ENCODE assay signal across 34 cellular contexts in genomic region chr5:93279292-93279974, GRCh38.
DNase-seq lines count a peak whose midpoint lies in the region; ATAC-seq, FAIRE-seq and TF ChIP-seq lines count a peak whose summit lies in the region.
"Had no signal": no experiment of that assay in that cellular context is flagged by ENCODE, and none has a peak within 500 bp of the region (broad histone marks: within the 10 kb centered on the region; RNA-seq: fewer than 3 reads in every experiment).

No MANE protein-coding gene starts in this region.

- no peaks in the 10 kb centered on the region for H3K9me2 ChIP-seq in neural cell (ENCODE audit: insufficient read depth, low read length)

- peaks cover 4% of the 10 kb centered on the region for H3F3A ChIP-seq in neural cell (ENCODE audit: insufficient read depth, low read length, poor library complexity, severe bottlenecking)

- H3K4me2 ChIP-seq in astrocyte (ENCODE audit: low read length) (no peak overlapping the region), neural cell (ENCODE audit: low read length) (peak overlapping the region; percentile 68)
- H3K4me2 ChIP-seq: GM23338, hepatocyte had no signal

- H3K79me2 ChIP-seq in astrocyte (ENCODE audit: insufficient read depth, low read length) (no peaks in the 10 kb centered on the region), neural cell (replicated peaks; ENCODE audit: insufficient read depth, low read length) (no peaks in the 10 kb centered on the region)
- H3K79me2 ChIP-seq: hepatocyte had no signal

- H2AFZ ChIP-seq in astrocyte (ENCODE audit: low read depth, low read length): no peak overlapping the region
- H2AFZ ChIP-seq in neural cell (ENCODE audit: low read depth, low read length): no peak overlapping the region
- H2AFZ ChIP-seq: GM23338, hepatocyte had no signal

- peak; percentile 92 for TF ChIP-seq EP300 in neural cell (conservative IDR thresholded peaks at IDR 0.05; ENCODE audit: poor library complexity, severe bottlenecking)

- ATAC-seq in GM19452 (IDR thresholded peaks at IDR 0.05; ENCODE audit: unreplicated experiment): no peak
- ATAC-seq: GM23338; left ventricle myocardium superior; stimulated activated naive CD8-positive, alpha-beta T cell treated with anti-CD3 and anti-CD28 coated beads, Interleukin-15, Interleukin-2, amounts not matched to agents 100 U/mL and 50 U/mL, for 24 hours had no signal

- peak; percentile 40 for DNase-seq in EL
- peak; percentile 35 for DNase-seq in NCI-H146 treated with DMSO at 0.1 percent for 48 hours (lab: John Stamatoyannopoulos, UW; ENCODE audit: unreplicated experiment)
- peak; percentile 23 for DNase-seq in astrocyte (ENCODE audit: low read depth)
- DNase-seq in NCI-H510A (lab: John Stamatoyannopoulos, UW): no peak
- DNase-seq in C1 segment of cervical spinal cord (lab: John Stamatoyannopoulos, UW): no peak
- DNase-seq: activated CD4-positive, alpha-beta memory T cell treated with anti-CD3 and anti-CD28 coated beads, Interleukin-2, amount 10 ng/mL, durations not matched to agents 7 days and 5 days; activated CD4-positive, CD25-positive, alpha-beta regulatory T cell treated with anti-CD3 and anti-CD28 coated beads, Interleukin-2, amount 50 U/mL, for 72 hours; activated effector memory CD4-positive, alpha-beta T cell treated with Interleukin-2 at 50 U/mL for 16 hours; activated naive CD8-positive, alpha-beta T cell treated with anti-CD3 and anti-CD28 coated beads for 36 hours; activated T-cell treated with anti-CD3 and anti-CD28 coated beads for 4 hours; CD4-positive, CD25-positive, alpha-beta regulatory T cell; cerebellar nuclear complex; DMS 273 treated with DMSO at 0.1 percent for 48 hours; dorsolateral prefrontal cortex; erythroblast; KBM-7; left ventricle myocardium superior; MG63; NCI-H1436 treated with DMSO at 0.1 percent for 48 hours; NCI-H82; nephron progenitor cell; SIG-M5; stimulated activated CD4-positive, alpha-beta T cell treated with anti-CD3 and anti-CD28 coated beads, Interleukin-15, amount 100 ng/mL, for 24 hours; stimulated activated naive CD8-positive, alpha-beta T cell treated with anti-CD3 and anti-CD28 coated beads, Interleukin-15, Interleukin-2, amounts not matched to agents 100 U/mL and 50 U/mL, for 24 hours; T-helper 1 cell had no signal

- no peak overlapping the region for H3K27ac ChIP-seq in astrocyte (ENCODE audit: low read depth, low read length)
- H3K27ac ChIP-seq in neural cell (ENCODE audit: low read length): peak overlapping the region; percentile 46
- H3K27ac ChIP-seq: dorsolateral prefrontal cortex, hepatocyte, thoracic aorta had no signal

- H3K9me3 ChIP-seq in astrocyte (ENCODE audit: insufficient read depth, low read depth, low read length) (no peaks in the 10 kb centered on the region), neural cell (ENCODE audit: low read length) (no peaks in the 10 kb centered on the region)
- H3K9me3 ChIP-seq: thoracic aorta had no signal

- no peaks in the 10 kb centered on the region for H3K9me3 Mint-ChIP-seq in astrocyte (ENCODE audit: unreplicated experiment)
- H3K9me3 Mint-ChIP-seq: activated CD4-positive, alpha-beta memory T cell treated with anti-CD3 and anti-CD28 coated beads, Interleukin-2, amount 10 ng/mL, durations not matched to agents 7 days and 5 days; activated naive CD8-positive, alpha-beta T cell treated with anti-CD3 and anti-CD28 coated beads for 36 hours; GM23338; nephron progenitor cell had no signal

- peaks cover 3% of the 10 kb centered on the region for H3K4me1 ChIP-seq in astrocyte (ENCODE audit: insufficient read depth, low read length)

- peaks cover 8% of the 10 kb centered on the region for H3K4me1 Mint-ChIP-seq in astrocyte (ENCODE audit: low read depth, unreplicated experiment)
- H3K4me1 Mint-ChIP-seq: activated CD4-positive, alpha-beta memory T cell treated with anti-CD3 and anti-CD28 coated beads, Interleukin-2, amount 10 ng/mL, durations not matched to agents 7 days and 5 days; activated naive CD8-positive, alpha-beta T cell treated with anti-CD3 and anti-CD28 coated beads for 36 hours; CD4-positive, CD25-positive, alpha-beta regulatory T cell had no signal

- no peaks in the 10 kb centered on the region for H3K27me3 Mint-ChIP-seq in astrocyte (ENCODE audit: low read depth, unreplicated experiment)
- H3K27me3 Mint-ChIP-seq: activated CD4-positive, alpha-beta memory T cell treated with anti-CD3 and anti-CD28 coated beads, Interleukin-2, amount 10 ng/mL, durations not matched to agents 7 days and 5 days; activated naive CD8-positive, alpha-beta T cell treated with anti-CD3 and anti-CD28 coated beads for 36 hours; progenitor cell of endocrine pancreas had no signal

- H3K36me3 ChIP-seq in astrocyte (ENCODE audit: insufficient read depth, low read length) (no peaks in the 10 kb centered on the region), neural cell (ENCODE audit: insufficient read depth, low read length) (no peaks in the 10 kb centered on the region)
- H3K36me3 ChIP-seq: MG63, thoracic aorta had no signal

- TF ChIP-seq CTCF in astrocyte (IDR thresholded peaks at IDR 0.05; ENCODE audit: insufficient read depth, low read depth, low read length) (no peak), neural cell (IDR thresholded peaks at IDR 0.05; ENCODE audit: poor library complexity, severe bottlenecking) (no peak)

- H3K27me3 ChIP-seq in astrocyte (ENCODE audit: insufficient read depth, low read length): no peaks in the 10 kb centered on the region
- no peaks in the 10 kb centered on the region for H3K27me3 ChIP-seq in neural cell (ENCODE audit: insufficient read depth, low read depth, low read length)
- H3K27me3 ChIP-seq: dorsolateral prefrontal cortex, hepatocyte, MG63 had no signal

- peak; percentile 29 for FAIRE-seq in astrocyte (lab: Jason Lieb, UNC)
- FAIRE-seq: frontal cortex, G401.6, TTC549 had no signal

- peak; percentile 24 for TF ChIP-seq RAD21 in neural cell (conservative IDR thresholded peaks at IDR 0.05)

- no peak overlapping the region for H3K9ac ChIP-seq in astrocyte (ENCODE audit: low read length)
- H3K9ac ChIP-seq in neural cell (ENCODE audit: low read length): peak overlapping the region; percentile 17

- H3K27ac Mint-ChIP-seq in astrocyte (ENCODE audit: unreplicated experiment): no peak overlapping the region
- H3K27ac Mint-ChIP-seq: activated CD4-positive, alpha-beta memory T cell treated with anti-CD3 and anti-CD28 coated beads, Interleukin-2, amount 10 ng/mL, durations not matched to agents 7 days and 5 days; activated naive CD8-positive, alpha-beta T cell treated with anti-CD3 and anti-CD28 coated beads for 36 hours; CD4-positive, CD25-positive, alpha-beta regulatory T cell; GM23338; nephron progenitor cell; progenitor cell of endocrine pancreas had no signal

- H4K20me1 ChIP-seq in astrocyte (ENCODE audit: insufficient read depth, low read length) (no peaks in the 10 kb centered on the region), neural cell (ENCODE audit: insufficient read depth) (no peaks in the 10 kb centered on the region)

- no peak overlapping the region for H3K4me3 ChIP-seq in astrocyte (ENCODE audit: insufficient read depth, low read depth, low read length)
- H3K4me3 ChIP-seq in neural cell (ENCODE audit: low read length): peak overlapping the region; percentile 29
- H3K4me3 ChIP-seq: dorsolateral prefrontal cortex, GM23338, hepatocyte, MG63, thoracic aorta had no signal

- no peak overlapping the region for H3K4me3 Mint-ChIP-seq in astrocyte (ENCODE audit: unreplicated experiment)
- H3K4me3 Mint-ChIP-seq: activated CD4-positive, alpha-beta memory T cell treated with anti-CD3 and anti-CD28 coated beads, Interleukin-2, amount 10 ng/mL, durations not matched to agents 7 days and 5 days; activated naive CD8-positive, alpha-beta T cell treated with anti-CD3 and anti-CD28 coated beads for 36 hours; CD4-positive, CD25-positive, alpha-beta regulatory T cell; GM23338; nephron progenitor cell had no signal

- no peaks in the 10 kb centered on the region for H3K36me3 Mint-ChIP-seq in astrocyte (ENCODE audit: low read depth, unreplicated experiment)
- H3K36me3 Mint-ChIP-seq: activated naive CD8-positive, alpha-beta T cell treated with anti-CD3 and anti-CD28 coated beads for 36 hours; CD4-positive, CD25-positive, alpha-beta regulatory T cell had no signal

TF ChIP-seq in neural cell, 6 proteins besides CTCF, POLR2A, EP300 and RAD21:
- TF ChIP-seq SMC3 (conservative IDR thresholded peaks at IDR 0.05; ENCODE audit: poor library complexity) (peak; percentile 25), TAF1 (IDR thresholded peaks at IDR 0.05; ENCODE audit: low read depth) (no peak), POLR2AphosphoS5 (IDR thresholded peaks at IDR 0.05) (peak; percentile 85), EZH2 (IDR thresholded peaks at IDR 0.05; ENCODE audit: borderline replicate concordance, insufficient read depth, low read length, poor library complexity, severe bottlenecking) (no peak), MXI1 (conservative IDR thresholded peaks at IDR 0.05; ENCODE audit: poor library complexity, severe bottlenecking) (peak; percentile 34)
- TF ChIP-seq, protein P1, sequence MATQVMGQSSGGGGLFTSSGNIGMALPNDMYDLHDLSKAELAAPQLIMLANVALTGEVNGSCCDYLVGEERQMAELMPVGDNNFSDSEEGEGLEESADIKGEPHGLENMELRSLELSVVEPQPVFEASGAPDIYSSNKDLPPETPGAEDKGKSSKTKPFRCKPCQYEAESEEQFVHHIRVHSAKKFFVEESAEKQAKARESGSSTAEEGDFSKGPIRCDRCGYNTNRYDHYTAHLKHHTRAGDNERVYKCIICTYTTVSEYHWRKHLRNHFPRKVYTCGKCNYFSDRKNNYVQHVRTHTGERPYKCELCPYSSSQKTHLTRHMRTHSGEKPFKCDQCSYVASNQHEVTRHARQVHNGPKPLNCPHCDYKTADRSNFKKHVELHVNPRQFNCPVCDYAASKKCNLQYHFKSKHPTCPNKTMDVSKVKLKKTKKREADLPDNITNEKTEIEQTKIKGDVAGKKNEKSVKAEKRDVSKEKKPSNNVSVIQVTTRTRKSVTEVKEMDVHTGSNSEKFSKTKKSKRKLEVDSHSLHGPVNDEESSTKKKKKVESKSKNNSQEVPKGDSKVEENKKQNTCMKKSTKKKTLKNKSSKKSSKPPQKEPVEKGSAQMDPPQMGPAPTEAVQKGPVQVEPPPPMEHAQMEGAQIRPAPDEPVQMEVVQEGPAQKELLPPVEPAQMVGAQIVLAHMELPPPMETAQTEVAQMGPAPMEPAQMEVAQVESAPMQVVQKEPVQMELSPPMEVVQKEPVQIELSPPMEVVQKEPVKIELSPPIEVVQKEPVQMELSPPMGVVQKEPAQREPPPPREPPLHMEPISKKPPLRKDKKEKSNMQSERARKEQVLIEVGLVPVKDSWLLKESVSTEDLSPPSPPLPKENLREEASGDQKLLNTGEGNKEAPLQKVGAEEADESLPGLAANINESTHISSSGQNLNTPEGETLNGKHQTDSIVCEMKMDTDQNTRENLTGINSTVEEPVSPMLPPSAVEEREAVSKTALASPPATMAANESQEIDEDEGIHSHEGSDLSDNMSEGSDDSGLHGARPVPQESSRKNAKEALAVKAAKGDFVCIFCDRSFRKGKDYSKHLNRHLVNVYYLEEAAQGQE (IDR thresholded peaks at IDR 0.05; ENCODE audit: borderline replicate concordance): peak; percentile 17

Comparison
In these comparisons a context has a peak if more than half of its experiments do, and no peak if none do; other contexts are left out.
1. DNase-seq: peak in EL (single experiment), NCI-H146 treated with DMSO at 0.1 percent for 48 hours (single experiment) and astrocyte (single experiment); none in NCI-H510A (single experiment) and C1 segment of cervical spinal cord (0 of 14).